1 cellular context compared by ENCODE assay signal in the genomic region with DNA sequence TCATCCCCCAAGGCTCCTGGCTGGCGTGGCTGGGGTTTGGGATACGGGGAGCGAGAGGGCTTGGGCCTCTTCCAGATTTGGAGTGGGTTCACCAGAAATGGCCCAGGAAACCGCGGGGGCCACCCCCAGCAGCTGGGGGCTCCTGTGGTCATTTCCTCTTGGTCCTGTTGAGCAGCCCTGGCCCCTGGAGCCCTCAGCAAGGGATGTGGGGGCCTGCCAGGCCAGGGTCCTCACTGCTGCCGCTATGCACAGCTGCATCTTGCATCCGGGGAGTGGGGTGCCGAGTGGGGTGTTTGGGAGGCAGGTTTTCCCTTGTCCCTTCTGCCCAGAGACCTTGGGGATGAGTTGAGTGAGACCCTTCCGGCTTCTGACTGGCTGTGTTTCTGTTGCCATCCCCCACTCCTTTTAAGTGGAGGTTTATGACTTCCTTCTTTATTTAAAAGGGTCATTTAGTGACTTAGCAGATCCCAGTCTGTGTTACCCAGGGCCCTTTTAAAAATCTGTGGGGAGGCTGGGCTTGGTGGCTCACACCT.
TF ChIP-seq lines count a peak whose summit lies in the region.

No MANE protein-coding gene starts in this region.

TF ChIP-seq in liver, 16 proteins besides CTCF, POLR2A, EP300 and RAD21 (continued from another document):
- TF ChIP-seq, protein P1, sequence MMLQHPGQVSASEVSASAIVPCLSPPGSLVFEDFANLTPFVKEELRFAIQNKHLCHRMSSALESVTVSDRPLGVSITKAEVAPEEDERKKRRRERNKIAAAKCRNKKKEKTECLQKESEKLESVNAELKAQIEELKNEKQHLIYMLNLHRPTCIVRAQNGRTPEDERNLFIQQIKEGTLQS (IDR thresholded peaks at IDR 0.05), result no peak
- TF ChIP-seq, protein P2, sequence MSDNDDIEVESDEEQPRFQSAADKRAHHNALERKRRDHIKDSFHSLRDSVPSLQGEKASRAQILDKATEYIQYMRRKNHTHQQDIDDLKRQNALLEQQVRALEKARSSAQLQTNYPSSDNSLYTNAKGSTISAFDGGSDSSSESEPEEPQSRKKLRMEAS (IDR thresholded peaks at IDR 0.05), result no peak
